ENCODE assay signal across 27 cellular contexts in genomic region chr12:105622846-105623245, GRCh38.
"Had no signal": no experiment of that assay in that cellular context is flagged by ENCODE, and none has a peak within 500 bp of the region (broad histone marks: within the 10 kb centered on the region; RNA-seq: fewer than 3 reads in every experiment).

No MANE protein-coding gene starts in this region.

- H3K4me2 ChIP-seq: hepatocyte had no signal

- H3K36me3 Mint-ChIP-seq: memory B cell; naive B cell; natural killer cell treated with Interleukin-12 subunit alpha and Interleukin-12 subunit beta and Interleukin-15 and Interleukin-18, amount 100 ng/mL, for 72 hours; stimulated activated memory B cell treated with anti-CD40 and anti-IgM and Interleukin-4, amounts not matched to agents 10 μg/mL and 1 μg/mL and 100 μg/mL, for 72 hours; type B pancreatic cell had no signal

- H3K4me1 Mint-ChIP-seq: memory B cell; naive B cell; stimulated activated memory B cell treated with anti-CD40 and anti-IgM and Interleukin-4, amounts not matched to agents 10 μg/mL and 1 μg/mL and 100 μg/mL, for 72 hours had no signal

- H3K27me3 ChIP-seq: dorsolateral prefrontal cortex, gastrocnemius medialis, hepatocyte, neutrophil, pancreas, right atrium auricular region, testis, tibial artery had no signal

- H3K27ac ChIP-seq: dorsolateral prefrontal cortex, epithelial cell of prostate, gastrocnemius medialis, hepatocyte, neutrophil, pancreas, right atrium auricular region, testis, tibial artery had no signal

- H3K4me3 ChIP-seq: dorsolateral prefrontal cortex, gastrocnemius medialis, hepatocyte, lung, mucosa of descending colon, pancreas, right atrium auricular region, testis, tibial artery had no signal

- H3K27ac Mint-ChIP-seq: memory B cell; naive B cell; natural killer cell treated with Interleukin-12 subunit alpha and Interleukin-12 subunit beta and Interleukin-15 and Interleukin-18, amount 100 ng/mL, for 72 hours; stimulated activated memory B cell treated with anti-CD40 and anti-IgM and Interleukin-4, amounts not matched to agents 10 μg/mL and 1 μg/mL and 100 μg/mL, for 72 hours; type B pancreatic cell had no signal

- H3K27me3 Mint-ChIP-seq: stimulated activated memory B cell treated with anti-CD40 and anti-IgM and Interleukin-4, amounts not matched to agents 10 μg/mL and 1 μg/mL and 100 μg/mL, for 72 hours had no signal

- H3K79me2 ChIP-seq: hepatocyte had no signal

- H3K9me3 Mint-ChIP-seq: natural killer cell treated with Interleukin-12 subunit alpha and Interleukin-12 subunit beta and Interleukin-15 and Interleukin-18, amount 100 ng/mL, for 72 hours; stimulated activated memory B cell treated with anti-CD40 and anti-IgM and Interleukin-4, amounts not matched to agents 10 μg/mL and 1 μg/mL and 100 μg/mL, for 72 hours had no signal

- H3K36me3 ChIP-seq: gastrocnemius medialis, neutrophil, pancreas, right atrium auricular region, tibial artery had no signal

- H3K4me1 ChIP-seq: gastrocnemius medialis, pancreas, right atrium auricular region, testis, tibial artery had no signal

- H3K9me3 ChIP-seq: gastrocnemius medialis, mucosa of descending colon, neutrophil, pancreas, right atrium auricular region, testis, tibial artery had no signal

- DNase-seq: dorsolateral prefrontal cortex; effector CD4-positive, alpha-beta T cell; foreskin fibroblast; gastrocnemius medialis; head of caudate nucleus; kidney; mucosa of descending colon; naive B cell; pancreas; stimulated activated CD4-positive, alpha-beta T cell treated with anti-CD3 and anti-CD28 coated beads, Interleukin-2, amount 100 ng/mL, for 24 hours; stimulated activated CD4-positive, alpha-beta T cell treated with anti-CD3 and anti-CD28 coated beads, Interleukin-4, amount 100 ng/mL, for 4 hours; stimulated activated naive CD8-positive, alpha-beta T cell treated with anti-CD3 and anti-CD28 coated beads, Interleukin-15, Interleukin-2, amounts not matched to agents 100 U/mL and 50 U/mL, for 24 hours; substantia nigra; testis; tibial artery had no signal

- H3K4me3 Mint-ChIP-seq: memory B cell; naive B cell; natural killer cell treated with Interleukin-12 subunit alpha and Interleukin-12 subunit beta and Interleukin-15 and Interleukin-18, amount 100 ng/mL, for 72 hours; stimulated activated memory B cell treated with anti-CD40 and anti-IgM and Interleukin-4, amounts not matched to agents 10 μg/mL and 1 μg/mL and 100 μg/mL, for 72 hours; type B pancreatic cell had no signal

- H2AFZ ChIP-seq: hepatocyte had no signal

- ATAC-seq: esophagus mucosa; gastrocnemius medialis; left lobe of liver; mucosa of descending colon; natural killer cell treated with Interleukin-12 subunit alpha and Interleukin-12 subunit beta and Interleukin-15 and Interleukin-18, amount 100 ng/mL, for 72 hours; pancreas; sciatic nerve; stimulated activated memory B cell treated with anti-CD40 and anti-IgM and Interleukin-4, amounts not matched to agents 10 μg/mL and 1 μg/mL and 100 μg/mL, for 72 hours; stimulated activated naive CD8-positive, alpha-beta T cell treated with anti-CD3 and anti-CD28 coated beads, Interleukin-15, Interleukin-2, amounts not matched to agents 100 U/mL and 50 U/mL, for 24 hours had no signal
